9 cellular contexts compared by ENCODE assay signal in genomic region chr1:150902346-150902745, GRCh38. TPM values are rescaled to one million over a fixed set of nuclear protein-coding genes. Genes with fewer than 3 reads are reported as not detected.
"Had no signal": no experiment of that assay in that cellular context is flagged by ENCODE, and none has a peak within 500 bp of the region (broad histone marks: within the 10 kb centered on the region; RNA-seq: fewer than 3 reads in every experiment).

No MANE protein-coding gene starts in this region.

- FAIRE-seq: G401.6, GM12878, GM12891, GM12892, GM18507, GM19239 had no signal

- H3K4me3 ChIP-seq: GM12878 had no signal

- DNase-seq: GDM1, GF-D8 had no signal

- ATAC-seq: GM12878 had no signal

RNA-seq across cellular contexts. Expression of gene CTXND2, which starts 15.4 kb away (rescaled TPM):
- total RNA-seq: G401, GM12878 had no signal
- polyA plus RNA-seq: GM12878 had no signal
